In the genomic region with DNA sequence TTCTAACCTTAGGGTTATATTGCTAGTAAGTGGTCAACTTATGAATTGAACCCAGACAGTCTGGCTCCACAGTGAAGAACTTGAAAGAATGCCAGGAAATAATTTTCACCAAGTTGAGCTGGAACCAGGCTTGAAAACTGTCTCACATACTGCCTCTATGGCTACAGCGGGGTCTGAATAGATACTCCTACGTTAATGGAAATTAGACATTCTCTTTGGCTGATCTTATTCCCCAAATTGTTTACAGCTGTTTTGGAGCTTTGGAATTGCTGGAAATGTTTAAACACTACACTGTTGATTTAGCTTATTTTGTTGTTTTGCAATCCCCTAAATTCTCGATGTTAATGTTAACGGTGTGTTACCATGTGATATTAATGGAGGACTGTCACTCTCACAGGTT, we compare ENCODE assay signal across 18 cellular contexts.
"Had no signal": no experiment of that assay in that cellular context is flagged by ENCODE, and none has a peak within 500 bp of the region (broad histone marks: within the 10 kb centered on the region; RNA-seq: fewer than 3 reads in every experiment).

No MANE protein-coding gene starts in this region.

- H3K4me1 Mint-ChIP-seq: activated naive CD8-positive, alpha-beta T cell treated with anti-CD3 and anti-CD28 coated beads, Interleukin-2, amount 10 ng/mL, durations not matched to agents 7 days and 5 days had no signal

- DNase-seq: activated CD4-positive, alpha-beta T cell treated with anti-CD3 and anti-CD28 coated beads for 4 hours; activated CD8-positive, alpha-beta memory T cell treated with anti-CD3 and anti-CD28 coated beads, Interleukin-2, amount 50 U/mL, for 48 hours; activated CD8-positive, alpha-beta T cell treated with anti-CD3 and anti-CD28 coated beads for 36 hours; activated naive CD8-positive, alpha-beta T cell treated with anti-CD3 and anti-CD28 coated beads, Interleukin-2, amount 10 ng/mL, durations not matched to agents 7 days and 5 days; effector memory CD4-positive, alpha-beta T cell; heart left ventricle; pancreas; stimulated activated CD4-positive, alpha-beta T cell treated with anti-CD3 and anti-CD28 coated beads, Interleukin-15, amount 100 ng/mL, for 24 hours; stimulated activated CD4-positive, alpha-beta T cell treated with anti-CD3 and anti-CD28 coated beads, Interleukin-4, amount 100 ng/mL, for 24 hours; T-helper 1 cell; upper lobe of left lung; WERI-Rb-1 had no signal

- H3K36me3 Mint-ChIP-seq: activated naive CD8-positive, alpha-beta T cell treated with anti-CD3 and anti-CD28 coated beads, Interleukin-2, amount 10 ng/mL, durations not matched to agents 7 days and 5 days had no signal

- H3K27me3 ChIP-seq: ascending aorta, cardiac muscle cell, heart left ventricle, pancreas, upper lobe of left lung had no signal

- FAIRE-seq: frontal cortex, keratinocyte, pancreas had no signal

- H3K4me1 ChIP-seq: pancreas had no signal

- H3K27ac Mint-ChIP-seq: activated CD8-positive, alpha-beta T cell treated with anti-CD3 and anti-CD28 coated beads for 36 hours; activated naive CD8-positive, alpha-beta T cell treated with anti-CD3 and anti-CD28 coated beads, Interleukin-2, amount 10 ng/mL, durations not matched to agents 7 days and 5 days; stimulated activated naive CD8-positive, alpha-beta T cell treated with anti-CD3 and anti-CD28 coated beads, Interleukin-15, Interleukin-2, amounts not matched to agents 100 ng/mL and 50 ng/mL, for 24 hours had no signal

- H3K9me3 ChIP-seq: pancreas, upper lobe of left lung had no signal

- H3K27me3 Mint-ChIP-seq: activated CD8-positive, alpha-beta T cell treated with anti-CD3 and anti-CD28 coated beads for 36 hours; activated naive CD8-positive, alpha-beta T cell treated with anti-CD3 and anti-CD28 coated beads, Interleukin-2, amount 10 ng/mL, durations not matched to agents 7 days and 5 days; stimulated activated naive CD8-positive, alpha-beta T cell treated with anti-CD3 and anti-CD28 coated beads, Interleukin-15, Interleukin-2, amounts not matched to agents 100 ng/mL and 50 ng/mL, for 24 hours had no signal

- H3K36me3 ChIP-seq: ascending aorta, cardiac muscle cell, heart left ventricle, pancreas, upper lobe of left lung, WERI-Rb-1 had no signal

- H3K9me3 Mint-ChIP-seq: activated naive CD8-positive, alpha-beta T cell treated with anti-CD3 and anti-CD28 coated beads, Interleukin-2, amount 10 ng/mL, durations not matched to agents 7 days and 5 days; stimulated activated naive CD8-positive, alpha-beta T cell treated with anti-CD3 and anti-CD28 coated beads, Interleukin-15, Interleukin-2, amounts not matched to agents 100 ng/mL and 50 ng/mL, for 24 hours had no signal

- H3K4me3 ChIP-seq: ascending aorta, cardiac muscle cell, coronary artery, heart left ventricle, pancreas, upper lobe of left lung had no signal

- H3K4me3 Mint-ChIP-seq: activated CD8-positive, alpha-beta T cell treated with anti-CD3 and anti-CD28 coated beads for 36 hours; activated naive CD8-positive, alpha-beta T cell treated with anti-CD3 and anti-CD28 coated beads, Interleukin-2, amount 10 ng/mL, durations not matched to agents 7 days and 5 days; stimulated activated naive CD8-positive, alpha-beta T cell treated with anti-CD3 and anti-CD28 coated beads, Interleukin-15, Interleukin-2, amounts not matched to agents 100 ng/mL and 50 ng/mL, for 24 hours had no signal

- H3K27ac ChIP-seq: ascending aorta, cardiac muscle cell, coronary artery, pancreas, upper lobe of left lung, WERI-Rb-1 had no signal
